ENCODE assay signal across 8 cellular contexts in genomic region chr5:123035950-123036390, GRCh38.
DNase-seq lines count a peak whose midpoint lies in the region; ATAC-seq and TF ChIP-seq lines count a peak whose summit lies in the region.

No MANE protein-coding gene starts in this region.

- peaks cover 12% of the 10 kb centered on the region for H3K4me1 Mint-ChIP-seq in nephron

- ATAC-seq in GM18502 (IDR thresholded peaks at IDR 0.05; ENCODE audit: poor library complexity, unreplicated experiment): peak; percentile 9
- ATAC-seq in HG03439 (IDR thresholded peaks at IDR 0.05; ENCODE audit: unreplicated experiment): peak; percentile 11

- peak overlapping the region; percentile 47 for H3K27ac ChIP-seq in VCaP

- H3K27me3 Mint-ChIP-seq in nephron (ENCODE audit: low read depth): peaks cover 60% of the 10 kb centered on the region

- H3K9me3 Mint-ChIP-seq in nephron: no peaks in the 10 kb centered on the region

- no peaks in the 10 kb centered on the region for H3K36me3 Mint-ChIP-seq in nephron (ENCODE audit: low read depth)

- no peak overlapping the region for H3K27ac Mint-ChIP-seq in nephron

- DNase-seq in Ammon's horn (ENCODE audit: low spot score) (peak; percentile 11), fibroblast of the conjunctiva (ENCODE audit: low read depth) (peak; percentile 9)
- DNase-seq in activated CD4-positive, CD25-positive, alpha-beta regulatory T cell treated with anti-CD3 and anti-CD28 coated beads, Interleukin-2, amount 50 U/mL, for 72 hours: no peak
- no peak for DNase-seq in effector CD8-positive, alpha-beta T cell (lab: John Stamatoyannopoulos, UW)

- TF ChIP-seq CTCF in VCaP (conservative IDR thresholded peaks at IDR 0.05) (no peak), nephron (IDR thresholded peaks at IDR 0.05; ENCODE audit: unreplicated experiment in 3 of 3) (no peak)

- H3K4me3 Mint-ChIP-seq in nephron: peak overlapping the region; percentile 86 to 87 (median 86)

Comparison
In these comparisons a context has a peak if more than half of its experiments do, and no peak if none do; other contexts are left out.
1. DNase-seq: peak in Ammon's horn (single experiment) and fibroblast of the conjunctiva (single experiment); none in activated CD4-positive, CD25-positive, alpha-beta regulatory T cell treated with anti-CD3 and anti-CD28 coated beads, Interleukin-2, amount 50 U/mL, for 72 hours (single experiment) and effector CD8-positive, alpha-beta T cell (single experiment).